1 cellular context compared by ENCODE assay signal in genomic region chr16:9169094-9169493, GRCh38.
TF ChIP-seq lines count a peak whose summit lies in the region.

No MANE protein-coding gene starts in this region.

TF ChIP-seq in GM12878, 131 proteins besides CTCF, POLR2A, EP300 and RAD21 (continued from another document):
- TF ChIP-seq USF1 (IDR thresholded peaks at IDR 0.05; ENCODE audit: borderline replicate concordance, extremely low read length, insufficient read depth, low read depth, low read length) (no peak), PBX3 (IDR thresholded peaks at IDR 0.05; ENCODE audit: insufficient replicate concordance, low read depth, low read length) (peak; percentile 47), TCF3 (IDR thresholded peaks at IDR 0.05; ENCODE audit: borderline replicate concordance, insufficient read depth, low read depth, low read length) (0 out of 2 replicates have a peak, but pooled peaks have one; percentile 21), TCF7 (IDR thresholded peaks at IDR 0.05; ENCODE audit: borderline replicate concordance) (no peak), BCL3 (IDR thresholded peaks at IDR 0.05; ENCODE audit: borderline replicate concordance, insufficient read depth, low read depth, low read length, poor library complexity, severe bottlenecking) (peak; percentile 89), MLLT1 (IDR thresholded peaks at IDR 0.05) (no peak), PKNOX1 (IDR thresholded peaks at IDR 0.05) (no peak), RCOR1 (conservative IDR thresholded peaks at IDR 0.05; ENCODE audit: low read depth, low read length) (no peak)
